ENCODE assay signal across 8 cellular contexts in the genomic region with DNA sequence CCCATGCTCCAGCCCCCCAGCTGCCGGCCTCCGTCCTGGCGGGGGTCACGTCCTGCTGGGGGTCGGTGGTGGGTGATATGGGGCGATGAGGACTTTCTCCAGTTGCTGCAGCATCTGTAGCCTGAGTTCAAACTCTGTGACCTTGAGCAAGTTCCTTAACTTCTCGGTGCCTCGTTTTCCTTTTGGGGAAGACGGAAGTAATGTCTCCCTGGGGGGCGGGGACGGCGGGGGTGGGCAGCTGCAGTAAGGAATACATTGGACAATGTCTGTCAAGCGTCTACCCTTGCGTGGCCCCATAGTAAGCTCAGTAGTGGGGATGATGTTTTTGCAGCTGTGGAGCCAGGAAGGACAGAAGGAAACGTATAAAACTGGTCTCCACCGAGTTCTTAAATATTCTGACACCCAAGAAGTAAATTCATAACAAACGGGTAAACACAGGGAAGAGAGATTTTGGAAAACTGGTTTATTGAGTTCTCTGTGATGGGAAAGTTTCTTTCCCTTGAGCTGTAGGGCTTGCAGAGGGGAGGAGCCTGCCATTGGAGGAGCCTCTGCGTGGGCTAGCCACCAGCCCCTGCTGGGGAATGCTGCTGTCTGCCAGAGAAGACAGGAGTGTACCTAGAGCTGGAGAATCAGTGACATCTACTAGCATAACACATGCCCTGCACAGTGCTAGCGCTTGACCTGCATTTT. TPM values are rescaled to one million over a fixed set of nuclear protein-coding genes. Genes with fewer than 3 reads are reported as not detected.
DNase-seq lines count a peak whose midpoint lies in the region; ATAC-seq and TF ChIP-seq lines count a peak whose summit lies in the region.

No MANE protein-coding gene starts in this region.

- H3K27ac Mint-ChIP-seq in nephron progenitor cell, result no peak overlapping the region

- no peaks in the 10 kb centered on the region for H3K9me3 Mint-ChIP-seq in nephron progenitor cell

- peaks cover 4% of the 10 kb centered on the region for H3K4me1 Mint-ChIP-seq in nephron progenitor cell

- peak; percentile 67 for DNase-seq in DND-41
- peak; percentile 18 for DNase-seq in M059J (ENCODE audit: low read depth)
- DNase-seq in dermis blood vessel endothelial cell, result peak; percentile 44
- no peak for DNase-seq in nephron progenitor cell
- no peak for DNase-seq in SW 1271 (lab: John Stamatoyannopoulos, UW)
- no peak for DNase-seq in A172 (ENCODE audit: low spot score)
- no peak for DNase-seq in NCI-H1417 treated with DMSO at 0.1 percent for 48 hours (lab: John Stamatoyannopoulos, UW)

- H3K4me3 Mint-ChIP-seq in nephron progenitor cell, result peak overlapping the region; percentile 0

- H3K4me1 ChIP-seq in DND-41 (ENCODE audit: insufficient read depth, low read length), result peaks cover 50% of the 10 kb centered on the region

- TF ChIP-seq CTCF in DND-41 (IDR thresholded peaks at IDR 0.05; ENCODE audit: borderline replicate concordance, extremely low read depth, low read length, poor library complexity, severe bottlenecking), result peak; percentile 40
- TF ChIP-seq CTCF in nephron progenitor cell (IDR thresholded peaks at IDR 0.05), result no peak

- H3K36me3 ChIP-seq in DND-41 (ENCODE audit: insufficient read depth, low read length), result peaks cover 20% of the 10 kb centered on the region

- H4K20me1 ChIP-seq in DND-41 (ENCODE audit: insufficient read depth, low read length), result peaks cover 28% of the 10 kb centered on the region

- H3K27ac ChIP-seq in DND-41 (ENCODE audit: low read length), result peak overlapping the region; percentile 93

- no peaks in the 10 kb centered on the region for H3K27me3 ChIP-seq in DND-41 (ENCODE audit: insufficient read depth, low read length, poor library complexity)

- H3K9ac ChIP-seq in DND-41 (ENCODE audit: low read depth, low read length), result peak overlapping the region; percentile 72

- H3K79me2 ChIP-seq in DND-41 (ENCODE audit: insufficient read depth, low read length), result peaks cover 39% of the 10 kb centered on the region

- peak overlapping the region; percentile 38 to 81; a peak in 3 of 4 replicates for H3K4me3 ChIP-seq in DND-41 (ENCODE audit: low read depth in 1 of 2, low read length in 2 of 2)

- peak overlapping the region; percentile 94 for H3K4me2 ChIP-seq in DND-41 (ENCODE audit: insufficient read depth, low read length)

- H3K27me3 Mint-ChIP-seq in nephron progenitor cell (ENCODE audit: low read depth, poor library complexity), result peaks cover 97% of the 10 kb centered on the region

- no peaks in the 10 kb centered on the region for H3K36me3 Mint-ChIP-seq in nephron progenitor cell (ENCODE audit: low read depth)

- ATAC-seq in DND-41 (ENCODE audit: insufficient read depth, low read depth) (peak; percentile 22; the same call in 2 of the 3 replicates), HG02981 (IDR thresholded peaks at IDR 0.05; ENCODE audit: unreplicated experiment) (no peak)

- H2AFZ ChIP-seq in DND-41 (ENCODE audit: low read depth, low read length), result peak overlapping the region; percentile 74

- H3K9me3 ChIP-seq in DND-41 (ENCODE audit: insufficient read depth, low read length, severe bottlenecking), result no peaks in the 10 kb centered on the region

RNA-seq across cellular contexts. Expression of a gene that starts 1.0 kb away (rescaled TPM):
- total RNA-seq in M059J (2014; rRNA removed; shearing (Covaris generic)), result 0.17 and 0.32 TPM in 2 replicates
- total RNA-seq in dermis blood vessel endothelial cell, result 39.6 and 52.1 TPM in 2 replicates
- 0.10 and 0.57 TPM in 2 replicates for total RNA-seq in A172 (2014; rRNA removed; shearing (Covaris generic))

RNA-seq across cellular contexts. Expression of a gene that starts 23.0 kb away (rescaled TPM):
- total RNA-seq in M059J (2014; rRNA removed; shearing (Covaris generic)), result 0.32 TPM in 1 of 2 replicates, not detected in the other
- total RNA-seq in dermis blood vessel endothelial cell, result not detected in 2 replicates
- 0.10 TPM in 1 of 2 replicates, not detected in the other for total RNA-seq in A172 (2014; rRNA removed; shearing (Covaris generic))

Comparison
In these comparisons a context has a peak if more than half of its experiments do, and no peak if none do; other contexts are left out.
1. DNase-seq: peak in DND-41 (single experiment), M059J (single experiment) and dermis blood vessel endothelial cell (single experiment); none in nephron progenitor cell (single experiment), SW 1271 (0 of 2), A172 (single experiment) and NCI-H1417 treated with DMSO at 0.1 percent for 48 hours (single experiment).
2. RNA of a gene that starts 1.0 kb away (total RNA-seq): 39.6 to 52.1 TPM in dermis blood vessel endothelial cell; 0.17 to 0.32 TPM in M059J and 0.10 to 0.57 TPM in A172; every median in the first group is over 10 times any median in the second.